In the genomic region with DNA sequence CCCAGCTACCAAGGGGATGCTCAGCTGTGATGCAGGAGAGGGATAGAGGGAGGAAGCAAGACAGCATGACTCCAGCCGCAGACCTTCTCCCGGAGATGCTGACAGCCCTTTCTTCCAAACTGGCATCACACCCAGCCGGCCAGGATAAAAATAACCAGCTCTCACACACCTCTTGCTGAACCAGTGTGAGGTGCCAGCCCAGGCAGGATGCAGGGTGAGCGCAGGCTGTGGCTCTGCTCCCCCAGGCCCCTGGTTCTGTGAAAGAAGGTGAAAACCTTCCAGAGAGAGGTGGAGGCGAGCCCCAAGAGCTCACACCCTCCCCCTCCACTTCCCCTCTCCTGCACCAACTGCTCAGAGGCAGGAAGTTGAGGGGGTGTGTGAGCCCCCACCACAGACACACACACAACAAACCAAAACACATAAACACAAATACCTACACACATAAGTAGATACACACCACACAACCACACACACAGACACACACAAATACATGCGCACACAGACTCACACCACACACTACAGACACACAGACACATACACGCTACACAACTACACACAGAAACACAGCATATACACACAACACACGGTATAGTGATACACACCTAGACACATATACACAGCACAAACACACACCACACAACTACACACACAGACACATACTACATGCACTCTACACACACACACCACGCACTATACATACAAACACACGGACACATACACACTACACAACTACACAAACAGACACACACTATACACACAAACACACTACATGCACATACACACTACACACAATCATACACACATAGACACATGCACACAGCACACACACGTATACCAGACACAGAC, we compare ENCODE assay signal across 8 cellular contexts. TPM values are rescaled to one million over a fixed set of nuclear protein-coding genes. Genes with fewer than 3 reads are reported as not detected.
DNase-seq lines count a peak whose midpoint lies in the region; ATAC-seq and TF ChIP-seq lines count a peak whose summit lies in the region.

No MANE protein-coding gene starts in this region.

- in situ Hi-C loops in HAP-1 (cut with MboI; ENCODE audit: low sequenced_read_pairs), result no loop called here

- no peaks in the 10 kb centered on the region for H3K36me3 ChIP-seq in CD4-positive, CD25-positive, alpha-beta regulatory T cell (ENCODE audit: control insufficient read depth, insufficient read depth, low read length)
- H3K36me3 ChIP-seq in esophagus squamous epithelium (peaks cover 0 to 13% (median 0%) of the 10 kb centered on the region in 3 donors), HAP-1 (replicated peaks) (no peaks in the 10 kb centered on the region), testis (ENCODE audit: low read depth, missing control alignments) (no peaks in the 10 kb centered on the region)

- no peak overlapping the region for H3K27ac Mint-ChIP-seq in CD4-positive, CD25-positive, alpha-beta regulatory T cell

- H3K27me3 Mint-ChIP-seq in CD4-positive, CD25-positive, alpha-beta regulatory T cell, result no peaks in the 10 kb centered on the region

- no peak for TF ChIP-seq POLR2A in esophagus squamous epithelium (IDR thresholded peaks at IDR 0.05)
- no peak for TF ChIP-seq POLR2A in testis (IDR thresholded peaks at IDR 0.05)

- H3K9me3 Mint-ChIP-seq in CD4-positive, CD25-positive, alpha-beta regulatory T cell, result peaks cover 0 to under 1% (median 0%) of the 10 kb centered on the region in 7 donors

- H3K27ac ChIP-seq in CD4-positive, CD25-positive, alpha-beta regulatory T cell (ENCODE audit: insufficient read depth, low read length, poor library complexity, severe bottlenecking), result no peak overlapping the region
- peak overlapping the region; percentile 72 to 89 (median 80) for H3K27ac ChIP-seq in esophagus squamous epithelium
- no peak overlapping the region for H3K27ac ChIP-seq in testis

- peaks cover 18% of the 10 kb centered on the region for H3K4me1 ChIP-seq in CD4-positive, CD25-positive, alpha-beta regulatory T cell (ENCODE audit: control insufficient read depth, insufficient read depth, low read length, poor library complexity, severe bottlenecking)
- peaks cover 16 to 83% (median 31%) of the 10 kb centered on the region in 3 donors for H3K4me1 ChIP-seq in esophagus squamous epithelium
- peaks cover 8% of the 10 kb centered on the region for H3K4me1 ChIP-seq in HAP-1
- no peaks in the 10 kb centered on the region for H3K4me1 ChIP-seq in testis

- intact Hi-C loops in esophagus squamous epithelium (cut with DNase I), result no loop called here
- intact Hi-C loops in testis (cut with DNase I; ENCODE audit: low total_unique reads), result no loop called here

- no peak overlapping the region for H3K4me3 Mint-ChIP-seq in CD4-positive, CD25-positive, alpha-beta regulatory T cell

- peak in 2 of 3 donors; percentile 53 to 85 for DNase-seq in CD4-positive, CD25-positive, alpha-beta regulatory T cell
- DNase-seq in NAMALWA (ENCODE audit: low spot score) (peak; percentile 37), esophagus squamous epithelium (lab: John Stamatoyannopoulos, UW) (no peak), NCI-H146 (lab: John Stamatoyannopoulos, UW) (no peak), HAP-1 (ENCODE audit: low spot score in 2 of 2) (no peak), testis (no peak), NCI-H774 (lab: John Stamatoyannopoulos, UW) (no peak)

- H3K36me3 Mint-ChIP-seq in CD4-positive, CD25-positive, alpha-beta regulatory T cell, result no peaks in the 10 kb centered on the region

- H3K27me3 ChIP-seq in CD4-positive, CD25-positive, alpha-beta regulatory T cell (ENCODE audit: control insufficient read depth, insufficient read depth, low read length), result no peaks in the 10 kb centered on the region
- H3K27me3 ChIP-seq in esophagus squamous epithelium, result no peaks in the 10 kb centered on the region
- H3K27me3 ChIP-seq in HAP-1 (ENCODE audit: low read depth), result no peaks in the 10 kb centered on the region
- no peaks in the 10 kb centered on the region for H3K27me3 ChIP-seq in testis

- peak; percentile 81 to 88 for ATAC-seq in CD4-positive, CD25-positive, alpha-beta regulatory T cell (ENCODE audit: low read depth in 2 of 2)
- peak; percentile 46 for ATAC-seq in GM19452 (IDR thresholded peaks at IDR 0.05; ENCODE audit: unreplicated experiment)

- 50 to 72% methylated on average over 6 to 8 of the region's 11 CpGs for WGBS in esophagus squamous epithelium, 2 donors
- 80 to 81% methylated on average over 10 to 11 of the region's 11 CpGs for WGBS in testis, 2 donors

- H3K9me3 ChIP-seq in CD4-positive, CD25-positive, alpha-beta regulatory T cell (ENCODE audit: control insufficient read depth in 2 of 2, low read length in 2 of 2), result no peaks in the 10 kb centered on the region
- no peaks in the 10 kb centered on the region for H3K9me3 ChIP-seq in esophagus squamous epithelium
- no peaks in the 10 kb centered on the region for H3K9me3 ChIP-seq in HAP-1
- no peaks in the 10 kb centered on the region for H3K9me3 ChIP-seq in testis

- no peak for TF ChIP-seq CTCF in esophagus squamous epithelium (IDR thresholded peaks at IDR 0.05)
- TF ChIP-seq CTCF in testis (IDR thresholded peaks at IDR 0.05), result no peak

- H3K4me3 ChIP-seq in CD4-positive, CD25-positive, alpha-beta regulatory T cell (ENCODE audit: low read depth, low read length), result no peak overlapping the region
- no peak overlapping the region for H3K4me3 ChIP-seq in esophagus squamous epithelium
- no peak overlapping the region for H3K4me3 ChIP-seq in HAP-1
- no peak overlapping the region for H3K4me3 ChIP-seq in testis

- H3K4me1 Mint-ChIP-seq in CD4-positive, CD25-positive, alpha-beta regulatory T cell, result peaks cover 0 to 13% (median 4%) of the 10 kb centered on the region in 4 donors

RNA-seq across cellular contexts. Expression of gene GPR15LG, which starts 4.2 kb away (rescaled TPM):
- not detected for total RNA-seq in CD4-positive, CD25-positive, alpha-beta regulatory T cell
- polyA plus RNA-seq in CD4-positive, CD25-positive, alpha-beta regulatory T cell, result not detected
- total RNA-seq in esophagus squamous epithelium, result 100 to 1,000 TPM; 132 to 352 (median 320) TPM
- not detected for total RNA-seq in testis
- not detected for polyA plus RNA-seq in testis (ENCODE audit: insufficient read depth, low read depth, low replicate concordance)

RNA-seq across cellular contexts. Expression of gene CDHR1, which starts 16.6 kb away (rescaled TPM):
- 0.25 TPM for total RNA-seq in CD4-positive, CD25-positive, alpha-beta regulatory T cell
- under 1 TPM in 1 of 4 donors, not detected in 3; 0.28 TPM for polyA plus RNA-seq in CD4-positive, CD25-positive, alpha-beta regulatory T cell
- total RNA-seq in esophagus squamous epithelium (10 to 100 TPM in 3 of 4 donors, 1 to 10 TPM in 1; 6.7 to 15.0 (median 12.2) TPM), testis (under 1 TPM; 0.19 to 0.39 TPM)
- 0.67 TPM for polyA plus RNA-seq in testis (ENCODE audit: insufficient read depth, low read depth, low replicate concordance)

RNA-seq across cellular contexts. Expression of gene GHITM, which starts 38.5 kb away (rescaled TPM):
- 77.9 TPM for total RNA-seq in CD4-positive, CD25-positive, alpha-beta regulatory T cell
- polyA plus RNA-seq in CD4-positive, CD25-positive, alpha-beta regulatory T cell, result 100 to 1,000 TPM; 273 to 303 (median 288) TPM
- total RNA-seq in esophagus squamous epithelium (100 to 1,000 TPM; 137 to 289 (median 182) TPM), testis (100 to 1,000 TPM; 140 to 220 TPM)
- polyA plus RNA-seq in testis (ENCODE audit: insufficient read depth, low read depth, low replicate concordance), result 284 TPM

RNA-seq across cellular contexts. Expression of gene LRIT2, which starts 47.6 kb away (rescaled TPM):
- total RNA-seq in CD4-positive, CD25-positive, alpha-beta regulatory T cell, result not detected
- polyA plus RNA-seq in CD4-positive, CD25-positive, alpha-beta regulatory T cell, result not detected
- total RNA-seq in esophagus squamous epithelium (not detected), testis (under 1 TPM in 1 of 2 donors, not detected in 1; 0.12 TPM)
- 0.20 TPM for polyA plus RNA-seq in testis (ENCODE audit: insufficient read depth, low read depth, low replicate concordance)

Comparison
In these comparisons a context has a peak if more than half of its experiments do, and no peak if none do; other contexts are left out.
1. DNase-seq: peak in CD4-positive, CD25-positive, alpha-beta regulatory T cell (2 of 3) and NAMALWA (single experiment); none in esophagus squamous epithelium (single experiment), NCI-H146 (single experiment), HAP-1 (0 of 2), testis (single experiment) and NCI-H774 (single experiment).
2. H3K27ac ChIP-seq: peak in esophagus squamous epithelium (4 of 4); none in CD4-positive, CD25-positive, alpha-beta regulatory T cell (single experiment) and testis (0 of 2).
3. RNA of gene GPR15LG, which starts 4.2 kb away (total RNA-seq): 132 to 352 TPM in esophagus squamous epithelium; not detected in testis and not detected in CD4-positive, CD25-positive, alpha-beta regulatory T cell (single experiment); every median in the first group is over 100 times any median in the second.